ENCODE assay signal across 1 cellular context in genomic region chr17:3036800-3037199, GRCh38.
TF ChIP-seq lines count a peak whose summit lies in the region.

No MANE protein-coding gene starts in this region.

TF ChIP-seq in GM23338, 12 proteins besides CTCF, POLR2A, EP300 and RAD21:
- TF ChIP-seq, protein P1, sequence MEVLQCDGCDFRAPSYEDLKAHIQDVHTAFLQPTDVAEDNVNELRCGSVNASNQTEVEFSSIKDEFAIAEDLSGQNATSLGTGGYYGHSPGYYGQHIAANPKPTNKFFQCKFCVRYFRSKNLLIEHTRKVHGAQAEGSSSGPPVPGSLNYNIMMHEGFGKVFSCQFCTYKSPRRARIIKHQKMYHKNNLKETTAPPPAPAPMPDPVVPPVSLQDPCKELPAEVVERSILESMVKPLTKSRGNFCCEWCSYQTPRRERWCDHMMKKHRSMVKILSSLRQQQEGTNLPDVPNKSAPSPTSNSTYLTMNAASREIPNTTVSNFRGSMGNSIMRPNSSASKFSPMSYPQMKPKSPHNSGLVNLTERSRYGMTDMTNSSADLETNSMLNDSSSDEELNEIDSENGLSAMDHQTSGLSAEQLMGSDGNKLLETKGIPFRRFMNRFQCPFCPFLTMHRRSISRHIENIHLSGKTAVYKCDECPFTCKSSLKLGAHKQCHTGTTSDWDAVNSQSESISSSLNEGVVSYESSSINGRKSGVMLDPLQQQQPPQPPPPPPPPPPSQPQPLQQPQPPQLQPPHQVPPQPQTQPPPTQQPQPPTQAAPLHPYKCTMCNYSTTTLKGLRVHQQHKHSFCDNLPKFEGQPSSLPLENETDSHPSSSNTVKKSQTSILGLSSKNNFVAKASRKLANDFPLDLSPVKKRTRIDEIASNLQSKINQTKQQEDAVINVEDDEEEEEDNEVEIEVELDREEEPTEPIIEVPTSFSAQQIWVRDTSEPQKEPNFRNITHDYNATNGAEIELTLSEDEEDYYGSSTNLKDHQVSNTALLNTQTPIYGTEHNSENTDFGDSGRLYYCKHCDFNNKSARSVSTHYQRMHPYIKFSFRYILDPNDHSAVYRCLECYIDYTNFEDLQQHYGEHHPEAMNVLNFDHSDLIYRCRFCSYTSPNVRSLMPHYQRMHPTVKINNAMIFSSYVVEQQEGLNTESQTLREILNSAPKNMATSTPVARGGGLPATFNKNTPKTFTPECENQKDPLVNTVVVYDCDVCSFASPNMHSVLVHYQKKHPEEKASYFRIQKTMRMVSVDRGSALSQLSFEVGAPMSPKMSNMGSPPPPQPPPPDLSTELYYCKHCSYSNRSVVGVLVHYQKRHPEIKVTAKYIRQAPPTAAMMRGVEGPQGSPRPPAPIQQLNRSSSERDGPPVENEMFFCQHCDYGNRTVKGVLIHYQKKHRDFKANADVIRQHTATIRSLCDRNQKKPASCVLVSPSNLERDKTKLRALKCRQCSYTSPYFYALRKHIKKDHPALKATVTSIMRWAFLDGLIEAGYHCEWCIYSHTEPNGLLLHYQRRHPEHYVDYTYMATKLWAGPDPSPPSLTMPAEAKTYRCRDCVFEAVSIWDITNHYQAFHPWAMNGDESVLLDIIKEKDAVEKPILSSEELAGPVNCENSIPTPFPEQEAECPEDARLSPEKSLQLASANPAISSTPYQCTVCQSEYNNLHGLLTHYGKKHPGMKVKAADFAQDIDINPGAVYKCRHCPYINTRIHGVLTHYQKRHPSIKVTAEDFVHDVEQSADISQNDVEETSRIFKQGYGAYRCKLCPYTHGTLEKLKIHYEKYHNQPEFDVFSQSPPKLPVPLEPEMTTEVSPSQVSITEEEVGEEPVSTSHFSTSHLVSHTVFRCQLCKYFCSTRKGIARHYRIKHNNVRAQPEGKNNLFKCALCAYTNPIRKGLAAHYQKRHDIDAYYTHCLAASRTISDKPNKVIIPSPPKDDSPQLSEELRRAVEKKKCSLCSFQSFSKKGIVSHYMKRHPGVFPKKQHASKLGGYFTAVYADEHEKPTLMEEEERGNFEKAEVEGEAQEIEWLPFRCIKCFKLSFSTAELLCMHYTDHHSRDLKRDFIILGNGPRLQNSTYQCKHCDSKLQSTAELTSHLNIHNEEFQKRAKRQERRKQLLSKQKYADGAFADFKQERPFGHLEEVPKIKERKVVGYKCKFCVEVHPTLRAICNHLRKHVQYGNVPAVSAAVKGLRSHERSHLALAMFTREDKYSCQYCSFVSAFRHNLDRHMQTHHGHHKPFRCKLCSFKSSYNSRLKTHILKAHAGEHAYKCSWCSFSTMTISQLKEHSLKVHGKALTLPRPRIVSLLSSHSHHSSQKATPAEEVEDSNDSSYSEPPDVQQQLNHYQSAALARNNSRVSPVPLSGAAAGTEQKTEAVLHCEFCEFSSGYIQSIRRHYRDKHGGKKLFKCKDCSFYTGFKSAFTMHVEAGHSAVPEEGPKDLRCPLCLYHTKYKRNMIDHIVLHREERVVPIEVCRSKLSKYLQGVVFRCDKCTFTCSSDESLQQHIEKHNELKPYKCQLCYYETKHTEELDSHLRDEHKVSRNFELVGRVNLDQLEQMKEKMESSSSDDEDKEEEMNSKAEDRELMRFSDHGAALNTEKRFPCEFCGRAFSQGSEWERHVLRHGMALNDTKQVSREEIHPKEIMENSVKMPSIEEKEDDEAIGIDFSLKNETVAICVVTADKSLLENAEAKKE (CRISPR knock-in tag; IDR thresholded peaks at IDR 0.05): no peak
- TF ChIP-seq POLR2AphosphoS5 (IDR thresholded peaks at IDR 0.05; ENCODE audit: low read depth) (no peak), STAT1 (IDR thresholded peaks at IDR 0.05; ENCODE audit: unreplicated experiment) (no peak), NANOG (IDR thresholded peaks at IDR 0.05; ENCODE audit: borderline replicate concordance) (no peak), EZH2phosphoT487 (IDR thresholded peaks at IDR 0.05; ENCODE audit: unreplicated experiment) (no peak), JUNB (IDR thresholded peaks at IDR 0.05; ENCODE audit: unreplicated experiment) (no peak), EZH2 (IDR thresholded peaks at IDR 0.05; ENCODE audit: low read depth, unreplicated experiment) (no peak), CREB1 (CRISPR knock-in tag; IDR thresholded peaks at IDR 0.05; ENCODE audit: low read depth) (no peak), ZNF331 (CRISPR knock-in tag; IDR thresholded peaks at IDR 0.05; ENCODE audit: low read depth) (no peak), REST (IDR thresholded peaks at IDR 0.05; ENCODE audit: unreplicated experiment) (no peak), ETS1 (IDR thresholded peaks at IDR 0.05) (no peak), ZNF114 (CRISPR knock-in tag; IDR thresholded peaks at IDR 0.05) (no peak)
